ENCODE assay signal across 1 cellular context in the genomic region with DNA sequence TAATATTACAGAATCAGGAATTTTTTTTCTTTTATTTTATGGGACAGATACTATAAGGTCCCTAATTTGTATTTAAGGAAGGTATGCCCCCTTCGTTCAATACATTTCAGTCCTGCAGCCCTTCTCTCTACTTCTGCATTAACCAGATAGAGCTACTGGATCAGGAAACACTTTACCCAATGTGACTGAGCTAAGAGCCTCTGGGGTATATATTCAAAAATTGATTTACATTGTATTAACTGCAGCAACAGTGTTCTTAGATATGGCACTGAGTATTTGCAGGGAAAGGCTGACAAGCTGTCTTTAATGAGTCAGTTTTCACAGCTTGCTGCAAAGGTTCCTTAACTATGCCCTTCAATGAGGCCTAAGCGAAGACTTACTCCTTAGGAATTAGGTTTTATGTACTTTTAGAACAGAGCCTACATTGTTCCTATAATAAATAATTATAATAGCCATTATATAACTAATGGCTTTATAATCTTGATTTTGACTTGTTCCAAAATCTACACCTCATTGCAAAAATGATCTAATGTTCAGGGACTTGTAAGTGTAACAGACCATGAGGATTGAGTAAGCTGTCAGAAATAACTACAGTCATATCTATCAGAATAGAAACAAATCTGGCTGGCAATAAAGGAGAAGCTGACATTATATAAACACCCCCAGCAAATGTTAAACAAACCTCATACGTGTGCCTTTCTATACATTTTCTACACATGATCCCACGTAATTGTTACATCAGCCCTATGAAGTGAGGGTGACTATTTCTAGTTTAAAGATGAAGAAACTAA.
TF ChIP-seq lines count a peak whose summit lies in the region.

No MANE protein-coding gene starts in this region.

TF ChIP-seq in HEK293, 187 proteins besides CTCF, POLR2A, EP300 and RAD21 (continued from another document):
- TF ChIP-seq KLF1 (tag by site-specific recombination; IDR thresholded peaks at IDR 0.05) (no peak), GLI2 (tag by site-specific recombination; IDR thresholded peaks at IDR 0.05; ENCODE audit: borderline replicate concordance, low read depth) (no peak), MYNN (tag by site-specific recombination; IDR thresholded peaks at IDR 0.05; ENCODE audit: borderline replicate concordance) (no peak), ZNF585B (tag by site-specific recombination; IDR thresholded peaks at IDR 0.05) (no peak)
